Comparison of ENCODE assay signal across 1 cellular context in the genomic region with DNA sequence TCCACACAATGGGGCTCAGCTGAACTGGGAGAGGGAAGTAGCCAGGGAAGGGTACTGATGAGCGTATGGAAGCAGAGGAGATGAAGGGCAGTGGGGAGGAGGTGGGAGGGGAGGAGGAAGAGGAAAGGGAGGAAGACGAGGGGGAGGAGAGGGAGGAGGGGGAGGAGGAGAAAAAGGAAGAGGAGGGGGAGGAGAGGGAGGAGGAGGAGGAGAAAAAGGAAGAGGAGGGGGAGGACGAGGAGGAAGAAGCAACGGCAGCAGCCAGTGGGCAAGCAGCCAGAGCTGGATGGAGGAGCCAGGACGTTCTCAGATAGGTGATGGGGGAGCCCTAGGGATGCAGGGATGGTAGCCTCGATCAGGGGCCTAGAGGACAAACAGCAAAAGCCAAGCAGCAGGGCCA.
TF ChIP-seq lines count a peak whose summit lies in the region.

No MANE protein-coding gene starts in this region.

TF ChIP-seq in IMR-90, 13 proteins besides CTCF, POLR2A, EP300 and RAD21 (continued from another document):
- TF ChIP-seq, protein P1, sequence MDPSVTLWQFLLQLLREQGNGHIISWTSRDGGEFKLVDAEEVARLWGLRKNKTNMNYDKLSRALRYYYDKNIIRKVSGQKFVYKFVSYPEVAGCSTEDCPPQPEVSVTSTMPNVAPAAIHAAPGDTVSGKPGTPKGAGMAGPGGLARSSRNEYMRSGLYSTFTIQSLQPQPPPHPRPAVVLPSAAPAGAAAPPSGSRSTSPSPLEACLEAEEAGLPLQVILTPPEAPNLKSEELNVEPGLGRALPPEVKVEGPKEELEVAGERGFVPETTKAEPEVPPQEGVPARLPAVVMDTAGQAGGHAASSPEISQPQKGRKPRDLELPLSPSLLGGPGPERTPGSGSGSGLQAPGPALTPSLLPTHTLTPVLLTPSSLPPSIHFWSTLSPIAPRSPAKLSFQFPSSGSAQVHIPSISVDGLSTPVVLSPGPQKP (IDR thresholded peaks at IDR 0.05; ENCODE audit: borderline replicate concordance, low read depth, low read length), result no peak
- TF ChIP-seq RCOR1 (IDR thresholded peaks at IDR 0.05; ENCODE audit: insufficient replicate concordance, low read length) (no peak), MAZ (IDR thresholded peaks at IDR 0.05; ENCODE audit: borderline replicate concordance, low read depth, low read length) (no peak), RFX5 (IDR thresholded peaks at IDR 0.05; ENCODE audit: low read depth, low read length) (no peak), MXI1 (IDR thresholded peaks at IDR 0.05; ENCODE audit: borderline replicate concordance, low read depth, low read length) (no peak), BHLHE40 (IDR thresholded peaks at IDR 0.05; ENCODE audit: low read depth, low read length) (no peak)
- TF ChIP-seq, protein P2, sequence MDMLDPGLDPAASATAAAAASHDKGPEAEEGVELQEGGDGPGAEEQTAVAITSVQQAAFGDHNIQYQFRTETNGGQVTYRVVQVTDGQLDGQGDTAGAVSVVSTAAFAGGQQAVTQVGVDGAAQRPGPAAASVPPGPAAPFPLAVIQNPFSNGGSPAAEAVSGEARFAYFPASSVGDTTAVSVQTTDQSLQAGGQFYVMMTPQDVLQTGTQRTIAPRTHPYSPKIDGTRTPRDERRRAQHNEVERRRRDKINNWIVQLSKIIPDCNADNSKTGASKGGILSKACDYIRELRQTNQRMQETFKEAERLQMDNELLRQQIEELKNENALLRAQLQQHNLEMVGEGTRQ (IDR thresholded peaks at IDR 0.05; ENCODE audit: low read depth, low read length), result no peak
